In genomic region chr3:140258222-140258724, GRCh38 we compare ENCODE assay signal across 22 cellular contexts.
"Had no signal": no experiment of that assay in that cellular context is flagged by ENCODE, and none has a peak within 500 bp of the region (broad histone marks: within the 10 kb centered on the region; RNA-seq: fewer than 3 reads in every experiment).

No MANE protein-coding gene starts in this region.

- H3K4me1 Mint-ChIP-seq: naive thymus-derived CD8-positive, alpha-beta T cell; stimulated activated naive B cell treated with anti-CD40 and anti-IgM and Interleukin-4, amounts not matched to agents 10 μg/mL and 1 μg/mL and 100 μg/mL, for 72 hours; stimulated activated naive CD8-positive, alpha-beta T cell treated with anti-CD3 and anti-CD28 coated beads, Interleukin-15, amount 100 ng/mL, for 72 hours had no signal

- H3K27me3 ChIP-seq: colonic mucosa, hepatocyte, neutrophil, right atrium auricular region, sigmoid colon, transverse colon had no signal

- H3K4me3 ChIP-seq: colonic mucosa, hepatocyte, right atrium auricular region, sigmoid colon, skin epidermis, thoracic aorta, transverse colon had no signal

- H2AFZ ChIP-seq: hepatocyte had no signal

- H3K4me2 ChIP-seq: hepatocyte had no signal

- H3K27ac ChIP-seq: colonic mucosa, hepatocyte, neutrophil, right atrium auricular region, sigmoid colon, skin epidermis, thoracic aorta, transverse colon had no signal

- H3K79me2 ChIP-seq: hepatocyte had no signal

- H3K36me3 Mint-ChIP-seq: naive thymus-derived CD8-positive, alpha-beta T cell; stimulated activated naive B cell treated with anti-CD40 and anti-IgM and Interleukin-4, amounts not matched to agents 10 μg/mL and 1 μg/mL and 100 μg/mL, for 72 hours had no signal

- H3K27me3 Mint-ChIP-seq: stimulated activated naive B cell treated with anti-CD40 and anti-IgM and Interleukin-4, amounts not matched to agents 10 μg/mL and 1 μg/mL and 100 μg/mL, for 72 hours; stimulated activated naive CD8-positive, alpha-beta T cell treated with anti-CD3 and anti-CD28 coated beads, Interleukin-15, amount 100 ng/mL, for 72 hours had no signal

- H3K4me3 Mint-ChIP-seq: naive thymus-derived CD8-positive, alpha-beta T cell; stimulated activated naive B cell treated with anti-CD40 and anti-IgM and Interleukin-4, amounts not matched to agents 10 μg/mL and 1 μg/mL and 100 μg/mL, for 72 hours; stimulated activated naive CD8-positive, alpha-beta T cell treated with anti-CD3 and anti-CD28 coated beads, Interleukin-15, amount 100 ng/mL, for 72 hours had no signal

- ATAC-seq: esophagus mucosa; left colon; naive thymus-derived CD8-positive, alpha-beta T cell; stimulated activated naive B cell treated with anti-CD40 and anti-IgM and Interleukin-4, amounts not matched to agents 10 μg/mL and 1 μg/mL and 100 μg/mL, for 72 hours; stimulated activated naive CD8-positive, alpha-beta T cell treated with anti-CD3 and anti-CD28 coated beads, Interleukin-15, amount 100 ng/mL, for 72 hours had no signal

- DNase-seq: cerebellar nuclear complex; colonic mucosa; dermis blood vessel endothelial cell; effector CD8-positive, alpha-beta T cell; foreskin fibroblast; left colon; mammary epithelial cell; naive thymus-derived CD8-positive, alpha-beta T cell; posterior cingulate gyrus; sigmoid colon; stimulated activated CD4-positive, alpha-beta T cell treated with anti-CD3 and anti-CD28 coated beads, Interleukin-2, amount 100 ng/mL, for 24 hours; stimulated activated CD4-positive, alpha-beta T cell treated with anti-CD3 and anti-CD28 coated beads, Interleukin-4, amount 100 ng/mL, for 4 hours; stimulated activated naive B cell treated with anti-CD40 and anti-IgM and Interleukin-4, amounts not matched to agents 10 μg/mL and 1 μg/mL and 100 μg/mL, for 72 hours; stimulated activated naive CD8-positive, alpha-beta T cell treated with anti-CD3 and anti-CD28 coated beads, Interleukin-15, amount 100 ng/mL, for 72 hours; substantia nigra; transverse colon had no signal

- H3K27ac Mint-ChIP-seq: naive thymus-derived CD8-positive, alpha-beta T cell; stimulated activated naive B cell treated with anti-CD40 and anti-IgM and Interleukin-4, amounts not matched to agents 10 μg/mL and 1 μg/mL and 100 μg/mL, for 72 hours; stimulated activated naive CD8-positive, alpha-beta T cell treated with anti-CD3 and anti-CD28 coated beads, Interleukin-15, amount 100 ng/mL, for 72 hours had no signal

- H3K9me3 Mint-ChIP-seq: stimulated activated naive B cell treated with anti-CD40 and anti-IgM and Interleukin-4, amounts not matched to agents 10 μg/mL and 1 μg/mL and 100 μg/mL, for 72 hours had no signal

- H3K4me1 ChIP-seq: colonic mucosa, right atrium auricular region, sigmoid colon, transverse colon had no signal

- H3K9me3 ChIP-seq: colonic mucosa, neutrophil, right atrium auricular region, sigmoid colon, thoracic aorta, transverse colon had no signal
